Comparison of ENCODE assay signal across 30 cellular contexts in genomic region chr3:128521715-128522114, GRCh38. TPM values are rescaled to one million over a fixed set of nuclear protein-coding genes. Genes with fewer than 3 reads are reported as not detected.
"Had no signal": no experiment of that assay in that cellular context is flagged by ENCODE, and none has a peak within 500 bp of the region (broad histone marks: within the 10 kb centered on the region; RNA-seq: fewer than 3 reads in every experiment).

No MANE protein-coding gene starts in this region.

- H3K27ac Mint-ChIP-seq: activated naive CD8-positive, alpha-beta T cell treated with anti-CD3 and anti-CD28 coated beads for 36 hours; activated T-cell treated with anti-CD3 and anti-CD28 coated beads, Interleukin-2, amount 50 U/mL, for 72 hours; natural killer cell; neural progenitor cell had no signal

- H3K4me2 ChIP-seq: neural progenitor cell had no signal

- H3K36me3 Mint-ChIP-seq: activated naive CD8-positive, alpha-beta T cell treated with anti-CD3 and anti-CD28 coated beads for 36 hours; natural killer cell; neural progenitor cell had no signal

- ATAC-seq: activated T-cell treated with anti-CD3 and anti-CD28 coated beads, Interleukin-2, amount 50 U/mL, for 72 hours; natural killer cell; right cardiac atrium; upper lobe of right lung had no signal

- H3K36me3 ChIP-seq: adrenal gland, esophagus squamous epithelium, left ventricle myocardium inferior, neural progenitor cell, spleen, suprapubic skin, tibial artery, upper lobe of right lung had no signal

- H3K4me3 Mint-ChIP-seq: activated naive CD8-positive, alpha-beta T cell treated with anti-CD3 and anti-CD28 coated beads for 36 hours; activated T-cell treated with anti-CD3 and anti-CD28 coated beads, Interleukin-2, amount 50 U/mL, for 72 hours; natural killer cell; neural progenitor cell had no signal

- H3K9me3 ChIP-seq: adrenal gland, esophagus squamous epithelium, left ventricle myocardium inferior, spleen, suprapubic skin, tibial artery, upper lobe of right lung had no signal

- H3K27me3 ChIP-seq: upper lobe of right lung had no signal

- H3K27ac ChIP-seq: adrenal gland, epithelial cell of prostate, esophagus squamous epithelium, left ventricle myocardium inferior, neural progenitor cell, spleen, suprapubic skin, tibial artery, upper lobe of right lung had no signal

- DNase-seq: activated CD4-positive, alpha-beta T cell treated with anti-CD3 and anti-CD28 coated beads for 4 hours; activated CD4-positive, alpha-beta T cell treated with anti-CD3 and anti-CD28 coated beads, Interleukin-2, amount 50 U/mL, for 4 hours; activated naive CD4-positive, alpha-beta T cell; activated naive CD8-positive, alpha-beta T cell treated with anti-CD3 and anti-CD28 coated beads for 36 hours; activated T-cell treated with anti-CD3 and anti-CD28 coated beads for 4 hours; activated T-cell treated with anti-CD3 and anti-CD28 coated beads, Interleukin-2, amount 50 U/mL, for 72 hours; adrenal gland; central memory CD4-positive, alpha-beta T cell; effector CD8-positive, alpha-beta T cell; esophagus squamous epithelium; foreskin melanocyte; left ventricle myocardium inferior; mesendoderm; natural killer cell; occipital lobe; posterior cingulate gyrus; right cardiac atrium; spleen; stimulated activated naive CD4-positive, alpha-beta T cell; tibial artery; upper lobe of right lung had no signal

- H3K4me1 ChIP-seq: adrenal gland, esophagus squamous epithelium, left ventricle myocardium inferior, neural progenitor cell, suprapubic skin, tibial artery, upper lobe of right lung had no signal

- H3K4me3 ChIP-seq: adrenal gland, esophagus squamous epithelium, left ventricle myocardium inferior, lung, neural progenitor cell, spleen, suprapubic skin, tibial artery, upper lobe of right lung had no signal

- H3K4me1 Mint-ChIP-seq: activated naive CD8-positive, alpha-beta T cell treated with anti-CD3 and anti-CD28 coated beads for 36 hours; natural killer cell; neural progenitor cell had no signal

- FAIRE-seq: astrocyte, endometrium, islet of Langerhans had no signal

- H3K9ac ChIP-seq: neural progenitor cell had no signal

- H3K9me3 Mint-ChIP-seq: activated naive CD8-positive, alpha-beta T cell treated with anti-CD3 and anti-CD28 coated beads for 36 hours; activated T-cell treated with anti-CD3 and anti-CD28 coated beads, Interleukin-2, amount 50 U/mL, for 72 hours; natural killer cell; neural progenitor cell had no signal

RNA-seq across cellular contexts. Expression of gene DNAJB8, which starts 55.0 kb away (rescaled TPM):
- total RNA-seq: activated naive CD8-positive, alpha-beta T cell treated with anti-CD3 and anti-CD28 coated beads for 36 hours; activated T-cell treated with anti-CD3 and anti-CD28 coated beads, Interleukin-2, amount 50 U/mL, for 72 hours; adrenal gland; astrocyte; dermis microvascular lymphatic vessel endothelial cell; esophagus squamous epithelium; left ventricle myocardium inferior; lung; mononuclear cell; natural killer cell; occipital lobe; right cardiac atrium; spleen; suprapubic skin; upper lobe of right lung had no signal
- polyA plus RNA-seq: adrenal gland, lung, right cardiac atrium, spleen had no signal
